In genomic region chr14:32977913-32978312, GRCh38 we compare ENCODE assay signal across 24 cellular contexts.
"Had no signal": no experiment of that assay in that cellular context is flagged by ENCODE, and none has a peak within 500 bp of the region (broad histone marks: within the 10 kb centered on the region; RNA-seq: fewer than 3 reads in every experiment).

No MANE protein-coding gene starts in this region.

- H3K4me3 ChIP-seq: esophagus muscularis mucosa, hepatocyte, left ventricle myocardium inferior, lower lobe of right lung, pancreas, smooth muscle cell, stomach, thoracic aorta, transverse colon had no signal

- H3K4me1 ChIP-seq: esophagus muscularis mucosa, left ventricle myocardium inferior, lower lobe of right lung, pancreas, stomach, transverse colon had no signal

- H3K9me3 Mint-ChIP-seq: nephron had no signal

- H3K4me3 Mint-ChIP-seq: naive B cell; nephron; stimulated activated memory B cell treated with anti-CD40 and anti-IgM and Interleukin-4, amounts not matched to agents 10 μg/mL and 1 μg/mL and 100 μg/mL, for 72 hours had no signal

- H3K27ac ChIP-seq: epithelial cell of prostate, esophagus muscularis mucosa, hepatocyte, left ventricle myocardium inferior, lower lobe of right lung, pancreas, stomach, thoracic aorta, transverse colon had no signal

- H3K9me3 ChIP-seq: esophagus muscularis mucosa, left ventricle myocardium inferior, lower lobe of right lung, pancreas, stomach, thoracic aorta, transverse colon had no signal

- H3K27ac Mint-ChIP-seq: naive B cell; nephron; progenitor cell of endocrine pancreas; stimulated activated memory B cell treated with anti-CD40 and anti-IgM and Interleukin-4, amounts not matched to agents 10 μg/mL and 1 μg/mL and 100 μg/mL, for 72 hours had no signal

- DNase-seq: effector memory CD4-positive, alpha-beta T cell; kidney; left cardiac atrium; left ventricle myocardium inferior; lower lobe of right lung; mesenchymal stem cell; midbrain; naive B cell; occipital lobe; pancreas; right cardiac atrium; stimulated activated CD4-positive, alpha-beta T cell treated with anti-CD3 and anti-CD28 coated beads, Interleukin-4, amount 100 ng/mL, for 1 hour; stimulated activated CD8-positive, alpha-beta memory T cell treated with anti-CD3 and anti-CD28 coated beads, Interleukin-4, amount 100 ng/mL, for 48 hours; stomach; substantia nigra; transverse colon had no signal

- ATAC-seq: left cardiac atrium; lower lobe of right lung; pancreas; right cardiac atrium; stimulated activated memory B cell treated with anti-CD40 and anti-IgM and Interleukin-4, amounts not matched to agents 10 μg/mL and 1 μg/mL and 100 μg/mL, for 72 hours had no signal

- H3K36me3 Mint-ChIP-seq: naive B cell; stimulated activated memory B cell treated with anti-CD40 and anti-IgM and Interleukin-4, amounts not matched to agents 10 μg/mL and 1 μg/mL and 100 μg/mL, for 72 hours had no signal

- H3K27me3 Mint-ChIP-seq: progenitor cell of endocrine pancreas had no signal

- H3K4me1 Mint-ChIP-seq: naive B cell; stimulated activated memory B cell treated with anti-CD40 and anti-IgM and Interleukin-4, amounts not matched to agents 10 μg/mL and 1 μg/mL and 100 μg/mL, for 72 hours had no signal

- H3K36me3 ChIP-seq: esophagus muscularis mucosa, left ventricle myocardium inferior, lower lobe of right lung, pancreas, stomach, thoracic aorta, transverse colon had no signal

- H3K27me3 ChIP-seq: esophagus muscularis mucosa, hepatocyte, pancreas, stomach, transverse colon had no signal
